1 cellular context compared by ENCODE assay signal in genomic region chr2:191318729-191319078, GRCh38.
TF ChIP-seq lines count a peak whose summit lies in the region.

No MANE protein-coding gene starts in this region.

TF ChIP-seq in HepG2, 621 proteins besides CTCF, POLR2A, EP300 and RAD21 (continued from another document and continues in another):
- TF ChIP-seq PRDM10 (CRISPR knock-in tag; IDR thresholded peaks at IDR 0.05; ENCODE audit: low read depth): no peak
- TF ChIP-seq TCF7 (IDR thresholded peaks at IDR 0.05; ENCODE audit: low read depth): no peak
- TF ChIP-seq ZBTB42 (CRISPR knock-in tag; IDR thresholded peaks at IDR 0.05): no peak
- no peak for TF ChIP-seq CBX1 (IDR thresholded peaks at IDR 0.05; ENCODE audit: low read depth)
- TF ChIP-seq ZNF30 (CRISPR knock-in tag; IDR thresholded peaks at IDR 0.05): no peak
- no peak for TF ChIP-seq ZUFSP (CRISPR knock-in tag; IDR thresholded peaks at IDR 0.05; ENCODE audit: borderline replicate concordance)
- no peak for TF ChIP-seq AGO1 (IDR thresholded peaks at IDR 0.05; ENCODE audit: low read depth, low read length, poor library complexity, severe bottlenecking)
- TF ChIP-seq ZC3H4 (CRISPR knock-in tag; IDR thresholded peaks at IDR 0.05; ENCODE audit: borderline replicate concordance): no peak
- TF ChIP-seq ZNF530 (CRISPR knock-in tag; IDR thresholded peaks at IDR 0.05; ENCODE audit: low read depth): no peak
- no peak for TF ChIP-seq ISL2 (CRISPR knock-in tag; IDR thresholded peaks at IDR 0.05)
- TF ChIP-seq HDAC1 (CRISPR knock-in tag; IDR thresholded peaks at IDR 0.05): no peak
- TF ChIP-seq IRF2 (CRISPR knock-in tag; IDR thresholded peaks at IDR 0.05): peak; percentile 79
- no peak for TF ChIP-seq NBN (conservative IDR thresholded peaks at IDR 0.05)
- TF ChIP-seq YEATS4 (CRISPR knock-in tag; IDR thresholded peaks at IDR 0.05; ENCODE audit: borderline replicate concordance): no peak
- no peak for TF ChIP-seq RFX1 (IDR thresholded peaks at IDR 0.05)
- no peak for TF ChIP-seq ZMYM2 (CRISPR knock-in tag; IDR thresholded peaks at IDR 0.05)
- no peak for TF ChIP-seq REL (CRISPR knock-in tag; conservative IDR thresholded peaks at IDR 0.05)
- no peak for TF ChIP-seq ZNF407 (CRISPR knock-in tag; IDR thresholded peaks at IDR 0.05; ENCODE audit: not compliant biosample characterization)
- TF ChIP-seq MYPOP (CRISPR knock-in tag; IDR thresholded peaks at IDR 0.05): peak; percentile 57; the same call in 1 of the 2 replicates
- no peak for TF ChIP-seq ZNF639 (CRISPR knock-in tag; conservative IDR thresholded peaks at IDR 0.05)
- TF ChIP-seq NR2F1 (CRISPR knock-in tag; IDR thresholded peaks at IDR 0.05): no peak
- TF ChIP-seq SALL2 (CRISPR knock-in tag; IDR thresholded peaks at IDR 0.05): no peak
- no peak for TF ChIP-seq MYNN (CRISPR knock-in tag; IDR thresholded peaks at IDR 0.05; ENCODE audit: low read depth)
- no peak for TF ChIP-seq SOX6 (IDR thresholded peaks at IDR 0.05)
- TF ChIP-seq SOX6 (CRISPR knock-in tag; IDR thresholded peaks at IDR 0.05): peak; percentile 37
- TF ChIP-seq ZNF790 (CRISPR knock-in tag; IDR thresholded peaks at IDR 0.05; ENCODE audit: borderline replicate concordance): no peak
- TF ChIP-seq ZNF598 (CRISPR knock-in tag; IDR thresholded peaks at IDR 0.05; ENCODE audit: borderline replicate concordance): no peak
- TF ChIP-seq CEBPG (CRISPR knock-in tag; IDR thresholded peaks at IDR 0.05): no peak; the same call in 1 of the 2 replicates
- no peak for TF ChIP-seq RFXAP (CRISPR knock-in tag; IDR thresholded peaks at IDR 0.05; ENCODE audit: borderline replicate concordance)
- no peak for TF ChIP-seq ZNF720 (CRISPR knock-in tag; IDR thresholded peaks at IDR 0.05)
- TF ChIP-seq MXI1 (IDR thresholded peaks at IDR 0.05; ENCODE audit: borderline replicate concordance, low read depth, low read length): peak; percentile 54; the same call in 1 of the 3 replicates
- no peak for TF ChIP-seq ZMAT5 (CRISPR knock-in tag; IDR thresholded peaks at IDR 0.05; ENCODE audit: borderline replicate concordance, low read depth)
- no peak for TF ChIP-seq ZNF782 (CRISPR knock-in tag; IDR thresholded peaks at IDR 0.05; ENCODE audit: borderline replicate concordance)
- no peak for TF ChIP-seq SKIL (CRISPR knock-in tag; IDR thresholded peaks at IDR 0.05; ENCODE audit: borderline replicate concordance)
- TF ChIP-seq ZNF580 (CRISPR knock-in tag; IDR thresholded peaks at IDR 0.05; ENCODE audit: borderline replicate concordance, low read depth): no peak
- TF ChIP-seq ZNF841 (CRISPR knock-in tag; IDR thresholded peaks at IDR 0.05; ENCODE audit: borderline replicate concordance): no peak
- TF ChIP-seq ZSCAN25 (CRISPR knock-in tag; IDR thresholded peaks at IDR 0.05): no peak
- TF ChIP-seq CHD4 (IDR thresholded peaks at IDR 0.05; ENCODE audit: borderline replicate concordance, low read length): no peak
- TF ChIP-seq RBM22 (optimal IDR thresholded peaks at IDR 0.05; ENCODE audit: low read length): no peak
- no peak for TF ChIP-seq ZNF552 (CRISPR knock-in tag; IDR thresholded peaks at IDR 0.05; ENCODE audit: borderline replicate concordance)
- TF ChIP-seq EEA1 (CRISPR knock-in tag; IDR thresholded peaks at IDR 0.05; ENCODE audit: borderline replicate concordance): no peak
- no peak for TF ChIP-seq PREB (CRISPR knock-in tag; IDR thresholded peaks at IDR 0.05)
- TF ChIP-seq CREBL2 (CRISPR knock-in tag; IDR thresholded peaks at IDR 0.05; ENCODE audit: borderline replicate concordance): no peak
- no peak for TF ChIP-seq SP2 (CRISPR knock-in tag; IDR thresholded peaks at IDR 0.05)
